ENCODE assay signal across 10 cellular contexts in genomic region chr1:26105226-26105548, GRCh38. TPM values are rescaled to one million over a fixed set of nuclear protein-coding genes. Genes with fewer than 3 reads are reported as not detected.
"Had no signal": no experiment of that assay in that cellular context is flagged by ENCODE, and none has a peak within 500 bp of the region (broad histone marks: within the 10 kb centered on the region; RNA-seq: fewer than 3 reads in every experiment).

No MANE protein-coding gene starts in this region.

RNA-seq across cellular contexts. Expression of gene TRIM63, which starts 37.8 kb away (rescaled TPM):
- total RNA-seq: activated B cell treated with CpG ODN at 0.5 μM for 24 hours; activated T-helper 1 cell treated with anti-CD3 and anti-CD28 coated beads, Interleukin-12 subunit alpha, Interleukin-12 subunit beta, Interleukin-2, Interleukin-4 antibody, amounts not matched to agents 30 ng/mL and 10 ng/mL and 1 ng/mL, durations not matched to agents 14 hours and 24 hours and 36 hours; astrocyte; esophagus mucosa; kidney epithelial cell; naive thymus-derived CD8-positive, alpha-beta T cell; progenitor cell of endocrine pancreas; T-cell; T-helper 2 cell treated with Interferon-gamma antibody and Interleukin-4, amounts not matched to agents 100 ng/mL and 5 ng/mL, for 36 hours; thoracic aorta had no signal

RNA-seq across cellular contexts. Expression of gene FAM110D, which starts 53.7 kb away (rescaled TPM):
- total RNA-seq: activated B cell treated with CpG ODN at 0.5 μM for 24 hours; activated T-helper 1 cell treated with anti-CD3 and anti-CD28 coated beads, Interleukin-12 subunit alpha, Interleukin-12 subunit beta, Interleukin-2, Interleukin-4 antibody, amounts not matched to agents 30 ng/mL and 10 ng/mL and 1 ng/mL, durations not matched to agents 14 hours and 24 hours and 36 hours; naive thymus-derived CD8-positive, alpha-beta T cell; T-helper 2 cell treated with Interferon-gamma antibody and Interleukin-4, amounts not matched to agents 100 ng/mL and 5 ng/mL, for 36 hours had no signal

RNA-seq across cellular contexts. Expression of gene SLC30A2, which starts 59.3 kb away (rescaled TPM):
- total RNA-seq: activated B cell treated with CpG ODN at 0.5 μM for 24 hours; activated T-helper 1 cell treated with anti-CD3 and anti-CD28 coated beads, Interleukin-12 subunit alpha, Interleukin-12 subunit beta, Interleukin-2, Interleukin-4 antibody, amounts not matched to agents 30 ng/mL and 10 ng/mL and 1 ng/mL, durations not matched to agents 14 hours and 24 hours and 36 hours; astrocyte; esophagus mucosa; naive thymus-derived CD8-positive, alpha-beta T cell; T-helper 2 cell treated with Interferon-gamma antibody and Interleukin-4, amounts not matched to agents 100 ng/mL and 5 ng/mL, for 36 hours; thoracic aorta had no signal
